Comparison of ENCODE assay signal across 28 cellular contexts in the genomic region with DNA sequence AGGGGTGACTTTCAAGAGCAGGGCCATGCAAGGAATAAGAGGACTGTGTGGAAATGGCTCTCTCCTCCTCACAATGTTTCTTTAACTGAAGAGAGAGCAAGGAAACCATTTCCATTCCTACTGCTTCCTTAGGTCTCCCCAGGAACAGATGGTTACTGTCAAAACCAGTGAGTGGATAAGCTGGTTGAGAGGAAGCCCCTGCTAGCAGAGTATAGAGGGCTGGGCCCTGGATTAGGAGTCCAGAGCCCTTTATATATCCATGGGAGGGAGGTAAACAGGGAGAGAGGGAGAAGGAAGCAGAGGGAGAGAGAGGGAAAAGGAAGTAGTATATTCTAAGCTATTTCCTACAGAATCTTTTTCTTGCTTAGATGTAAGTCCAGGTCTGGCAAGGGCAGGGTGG.
"Had no signal": no experiment of that assay in that cellular context is flagged by ENCODE, and none has a peak within 500 bp of the region (broad histone marks: within the 10 kb centered on the region; RNA-seq: fewer than 3 reads in every experiment).

No MANE protein-coding gene starts in this region.

- H3K27ac Mint-ChIP-seq: activated CD4-positive, alpha-beta memory T cell treated with anti-CD3 and anti-CD28 coated beads, Interleukin-2, amount 10 ng/mL, durations not matched to agents 7 days and 5 days; activated CD4-positive, alpha-beta T cell treated with anti-CD3 and anti-CD28 coated beads, Interleukin-2, amount 10 ng/mL, durations not matched to agents 7 days and 5 days; activated naive CD4-positive, alpha-beta T cell treated with anti-CD3 and anti-CD28 coated beads, Interleukin-2, amount 50 U/mL, for 24 hours; activated naive CD8-positive, alpha-beta T cell treated with anti-CD3 and anti-CD28 coated beads for 36 hours; activated naive CD8-positive, alpha-beta T cell treated with anti-CD3 and anti-CD28 coated beads, Interleukin-2, amount 50 U/mL, for 24 hours; activated T-helper 17 cell treated with anti-CD3 and anti-CD28 coated beads, Interleukin-2, amount 50 U/mL, for 72 hours; dendritic cell treated with granulocyte-macrophage colony-stimulating factor and Interleukin-4, amounts not matched to agents 40 ng/mL and 50 ng/mL, for 4 days; endodermal cell; WTC11 had no signal

- H3K4me3 Mint-ChIP-seq: activated CD4-positive, alpha-beta memory T cell treated with anti-CD3 and anti-CD28 coated beads, Interleukin-2, amount 10 ng/mL, durations not matched to agents 7 days and 5 days; activated CD4-positive, alpha-beta T cell treated with anti-CD3 and anti-CD28 coated beads, Interleukin-2, amount 10 ng/mL, durations not matched to agents 7 days and 5 days; activated naive CD4-positive, alpha-beta T cell treated with anti-CD3 and anti-CD28 coated beads, Interleukin-2, amount 50 U/mL, for 24 hours; activated naive CD8-positive, alpha-beta T cell treated with anti-CD3 and anti-CD28 coated beads for 36 hours; activated naive CD8-positive, alpha-beta T cell treated with anti-CD3 and anti-CD28 coated beads, Interleukin-2, amount 50 U/mL, for 24 hours; activated T-cell treated with anti-CD3 and anti-CD28 coated beads, Interleukin-2, amount 50 U/mL, for 4 hours; activated T-helper 17 cell treated with anti-CD3 and anti-CD28 coated beads, Interleukin-2, amount 50 U/mL, for 72 hours; dendritic cell treated with granulocyte-macrophage colony-stimulating factor and Interleukin-4, amounts not matched to agents 40 ng/mL and 50 ng/mL, for 4 days; endodermal cell; WTC11 had no signal

- ATAC-seq: activated naive CD8-positive, alpha-beta T cell treated with anti-CD3 and anti-CD28 coated beads, Interleukin-2, amount 50 U/mL, for 24 hours; activated T-cell treated with anti-CD3 and anti-CD28 coated beads, Interleukin-2, amount 50 U/mL, for 4 hours; activated T-helper 17 cell treated with anti-CD3 and anti-CD28 coated beads, Interleukin-2, amount 50 U/mL, for 72 hours; body of pancreas; esophagus mucosa; WTC11 had no signal

- H3K9me3 Mint-ChIP-seq: activated CD4-positive, alpha-beta memory T cell treated with anti-CD3 and anti-CD28 coated beads, Interleukin-2, amount 10 ng/mL, durations not matched to agents 7 days and 5 days; activated CD4-positive, alpha-beta T cell treated with anti-CD3 and anti-CD28 coated beads, Interleukin-2, amount 10 ng/mL, durations not matched to agents 7 days and 5 days; activated naive CD4-positive, alpha-beta T cell treated with anti-CD3 and anti-CD28 coated beads, Interleukin-2, amount 50 U/mL, for 24 hours; activated naive CD8-positive, alpha-beta T cell treated with anti-CD3 and anti-CD28 coated beads for 36 hours; activated naive CD8-positive, alpha-beta T cell treated with anti-CD3 and anti-CD28 coated beads, Interleukin-2, amount 50 U/mL, for 24 hours; activated T-cell treated with anti-CD3 and anti-CD28 coated beads, Interleukin-2, amount 50 U/mL, for 4 hours; activated T-helper 17 cell treated with anti-CD3 and anti-CD28 coated beads, Interleukin-2, amount 50 U/mL, for 72 hours; dendritic cell treated with granulocyte-macrophage colony-stimulating factor and Interleukin-4, amounts not matched to agents 40 ng/mL and 50 ng/mL, for 4 days had no signal

- H3K4me1 Mint-ChIP-seq: activated T-helper 17 cell treated with anti-CD3 and anti-CD28 coated beads, Interleukin-2, amount 50 U/mL, for 72 hours had no signal

- H3K36me3 Mint-ChIP-seq: activated naive CD4-positive, alpha-beta T cell treated with anti-CD3 and anti-CD28 coated beads, Interleukin-2, amount 50 U/mL, for 24 hours; activated naive CD8-positive, alpha-beta T cell treated with anti-CD3 and anti-CD28 coated beads for 36 hours; WTC11 had no signal

- DNase-seq: activated CD4-positive, alpha-beta memory T cell treated with anti-CD3 and anti-CD28 coated beads, Interleukin-2, amount 10 ng/mL, durations not matched to agents 7 days and 5 days; activated CD4-positive, alpha-beta T cell treated with anti-CD3 and anti-CD28 coated beads for 1 hour; activated CD4-positive, alpha-beta T cell treated with anti-CD3 and anti-CD28 coated beads for 4 hours; activated CD4-positive, alpha-beta T cell treated with anti-CD3 and anti-CD28 coated beads, Interleukin-2, amount 10 ng/mL, durations not matched to agents 7 days and 5 days; activated CD4-positive, alpha-beta T cell treated with anti-CD3 and anti-CD28 coated beads, Interleukin-2, amount 50 U/mL, for 4 hours; activated CD8-positive, alpha-beta memory T cell treated with anti-CD3 and anti-CD28 coated beads for 24 hours; activated effector memory CD4-positive, alpha-beta T cell treated with Interleukin-2 at 50 U/mL for 16 hours; activated gamma-delta T cell treated with Interleukin-2 at 50 U/mL for 16 hours; activated naive CD4-positive, alpha-beta T cell treated with Interleukin-2 at 50 U/mL for 16 hours; activated naive CD8-positive, alpha-beta T cell treated with anti-CD3 and anti-CD28 coated beads for 36 hours; activated naive CD8-positive, alpha-beta T cell treated with anti-CD3 and anti-CD28 coated beads, Interleukin-2, amount 50 U/mL, for 24 hours; activated T-cell treated with anti-CD3 and anti-CD28 coated beads, Interleukin-2, amount 50 U/mL, for 4 hours; adrenal gland; amygdala; aorta; body of pancreas; caudate nucleus; dorsolateral prefrontal cortex; effector memory CD4-positive, alpha-beta T cell; endodermal cell; foreskin fibroblast; head of caudate nucleus; T-helper 2 cell had no signal

- H3K27me3 Mint-ChIP-seq: activated CD4-positive, alpha-beta memory T cell treated with anti-CD3 and anti-CD28 coated beads, Interleukin-2, amount 10 ng/mL, durations not matched to agents 7 days and 5 days; activated CD4-positive, alpha-beta T cell treated with anti-CD3 and anti-CD28 coated beads, Interleukin-2, amount 10 ng/mL, durations not matched to agents 7 days and 5 days; activated naive CD4-positive, alpha-beta T cell treated with anti-CD3 and anti-CD28 coated beads, Interleukin-2, amount 50 U/mL, for 24 hours; activated naive CD8-positive, alpha-beta T cell treated with anti-CD3 and anti-CD28 coated beads for 36 hours; activated naive CD8-positive, alpha-beta T cell treated with anti-CD3 and anti-CD28 coated beads, Interleukin-2, amount 50 U/mL, for 24 hours; activated T-helper 17 cell treated with anti-CD3 and anti-CD28 coated beads, Interleukin-2, amount 50 U/mL, for 72 hours had no signal
